ENCODE assay signal across 7 cellular contexts in genomic region chr5:149345147-149345891, GRCh38. TPM values are rescaled to one million over a fixed set of nuclear protein-coding genes. Genes with fewer than 3 reads are reported as not detected.
DNase-seq lines count a peak whose midpoint lies in the region; ATAC-seq and TF ChIP-seq lines count a peak whose summit lies in the region.

Gene GRPEL2 (plus strand): TSS chr5:149345499. CDS start chr5:149345540, 41 bp downstream.

- no peaks in the 10 kb centered on the region for H3K27me3 ChIP-seq in hepatocyte

- H2AFZ ChIP-seq in hepatocyte: peak within 1 kb of the TSS; percentile 88

- H3K4me3 ChIP-seq in astrocyte of the cerebellum (ENCODE audit: low read depth, low read length): peak within 1 kb of the TSS; percentile 97
- peak within 1 kb of the TSS; percentile 49 for H3K4me3 ChIP-seq in hepatocyte

- peak; percentile 98 for ATAC-seq in GM18502 (IDR thresholded peaks at IDR 0.05; ENCODE audit: poor library complexity, unreplicated experiment)
- ATAC-seq in HG02943 (IDR thresholded peaks at IDR 0.05; ENCODE audit: low read depth, unreplicated experiment): peak; percentile 95

- in situ Hi-C loops in astrocyte of the cerebellum (cut with HindIII; ENCODE audit: low sequenced_read_pairs): no loop called here

- no peaks in the 10 kb centered on the region for H3K9me2 ChIP-seq in hepatocyte (replicated peaks; ENCODE audit: insufficient read depth)

- peak within 1 kb of the TSS; percentile 83 for H3K4me2 ChIP-seq in hepatocyte

- TF ChIP-seq CTCF in astrocyte of the cerebellum (IDR thresholded peaks at IDR 0.05; ENCODE audit: low read depth, low read length, missing control alignments) (no peak), hepatocyte (IDR thresholded peaks at IDR 0.05; ENCODE audit: poor library complexity) (no peak)

- no peaks in the 10 kb centered on the region for H3K9me3 ChIP-seq in hepatocyte (ENCODE audit: low read depth)

- no peaks in the 10 kb centered on the region for H3K36me3 ChIP-seq in hepatocyte (replicated peaks; ENCODE audit: insufficient read depth, low read depth)

- DNase-seq in NCI-H2029 (lab: John Stamatoyannopoulos, UW): peak; percentile 98
- peak; percentile 73 for DNase-seq in T-helper 22 cell (ENCODE audit: low read depth)
- peak; percentile 94 for DNase-seq in astrocyte of the cerebellum (ENCODE audit: low read depth)
- DNase-seq in hepatocyte (ENCODE audit: low spot score): peak; percentile 98
- peak; percentile 93 for DNase-seq in retina

- H3K4me1 ChIP-seq in hepatocyte (ENCODE audit: insufficient read depth): peaks cover 6% of the 10 kb centered on the region

- peak within 1 kb of the TSS; percentile 90 for H3K27ac ChIP-seq in hepatocyte

- H4K20me1 ChIP-seq in hepatocyte (ENCODE audit: insufficient read depth, poor library complexity, severe bottlenecking): no peaks in the 10 kb centered on the region

- WGBS in hepatocyte (ENCODE audit: low lambda C conversion rate, missing lambda C conversion rate): 1% methylated on average over 53 of the region's 54 CpGs

- H3K79me2 ChIP-seq in hepatocyte: peaks cover 36% of the 10 kb centered on the region

RNA-seq across cellular contexts. Expression of gene GRPEL2, which starts in this region (rescaled TPM):
- 18.7 and 19.6 TPM in 2 replicates for total RNA-seq in hepatocyte
- 6.7 and 7.6 TPM in 2 replicates for polyA plus RNA-seq in hepatocyte

Comparison
In these comparisons a context has a peak if more than half of its experiments do, and no peak if none do; other contexts are left out.
1. Peak in every context shown above with its lines: DNase-seq, ATAC-seq, H3K4me3 ChIP-seq and H3K27ac ChIP-seq.